ENCODE assay signal across 8 cellular contexts in genomic region chr17:64306850-64307463, GRCh38. TPM values are rescaled to one million over a fixed set of nuclear protein-coding genes. Genes with fewer than 3 reads are reported as not detected.
DNase-seq lines count a peak whose midpoint lies in the region; ATAC-seq and TF ChIP-seq lines count a peak whose summit lies in the region.

No MANE protein-coding gene starts in this region.

- no peaks in the 10 kb centered on the region for H3K27me3 ChIP-seq in CD4-positive, CD25-positive, alpha-beta regulatory T cell (ENCODE audit: control insufficient read depth, insufficient read depth, low read length)
- no peaks in the 10 kb centered on the region for H3K27me3 ChIP-seq in NT2/D1 (ENCODE audit: insufficient read depth, insufficient read length)
- peaks cover 2% of the 10 kb centered on the region for H3K27me3 ChIP-seq in fibroblast of lung (ENCODE audit: control insufficient read depth, insufficient read depth, low read length)
- no peaks in the 10 kb centered on the region for H3K27me3 ChIP-seq in neuronal stem cell (ENCODE audit: control insufficient read depth in 3 of 3, insufficient read depth in 3 of 3, low read depth in 1 of 3, low read length in 3 of 3)

- no peak overlapping the region for H3K4ac ChIP-seq in neuronal stem cell (ENCODE audit: low read length)

- H2AK5ac ChIP-seq in neuronal stem cell (ENCODE audit: low read depth, low read length), result no peak overlapping the region

- H3K79me2 ChIP-seq in fibroblast of lung (ENCODE audit: control insufficient read depth, insufficient read depth, low read length), result no peaks in the 10 kb centered on the region

- no peaks in the 10 kb centered on the region for H3K27me3 Mint-ChIP-seq in CD4-positive, CD25-positive, alpha-beta regulatory T cell

- H4K8ac ChIP-seq in neuronal stem cell (ENCODE audit: low read depth, low read length), result no peak overlapping the region

- no peak overlapping the region for H3K23ac ChIP-seq in neuronal stem cell (ENCODE audit: low read depth, low read length, poor library complexity)

- H3K9ac ChIP-seq in NT2/D1 (ENCODE audit: insufficient read length, low read depth) (no peak overlapping the region), fibroblast of lung (ENCODE audit: insufficient read depth, low read length) (no peak overlapping the region), neuronal stem cell (ENCODE audit: low read depth, low read length, poor library complexity) (no peak overlapping the region)

- no peak overlapping the region for H3K27ac ChIP-seq in CD4-positive, CD25-positive, alpha-beta regulatory T cell (ENCODE audit: insufficient read depth, low read length, poor library complexity, severe bottlenecking)
- H3K27ac ChIP-seq in HEK293 (ENCODE audit: extremely low read depth, low read depth, low read length), result no peak overlapping the region
- H3K27ac ChIP-seq in fibroblast of lung (ENCODE audit: insufficient read depth, low read length), result no peak overlapping the region
- no peak overlapping the region for H3K27ac ChIP-seq in neuronal stem cell (replicated peaks; ENCODE audit: low read length)

- peaks cover 2% of the 10 kb centered on the region for H3K79me1 ChIP-seq in neuronal stem cell (ENCODE audit: low read depth, low read length)

- no peak overlapping the region for H3K14ac ChIP-seq in neuronal stem cell (ENCODE audit: low read length)

- H3K9me3 Mint-ChIP-seq in CD4-positive, CD25-positive, alpha-beta regulatory T cell, result no peaks in the 10 kb centered on the region

- WGBS in neuronal stem cell (ENCODE audit: extremely low coverage in 2 of 2, insufficient read length in 2 of 2, insufficient replicate concordance in 1 of 2), 2 donors, result no CpG with 5 or more reads among the region's 11 CpGs

- H2BK5ac ChIP-seq in neuronal stem cell (ENCODE audit: low read length), result no peak overlapping the region

- no peak overlapping the region for H3K4me3 Mint-ChIP-seq in CD4-positive, CD25-positive, alpha-beta regulatory T cell

- H2BK120ac ChIP-seq in neuronal stem cell (ENCODE audit: low read depth, low read length), result no peak overlapping the region

- no peaks in the 10 kb centered on the region for H3K36me3 Mint-ChIP-seq in CD4-positive, CD25-positive, alpha-beta regulatory T cell

- H3K36me3 ChIP-seq in CD4-positive, CD25-positive, alpha-beta regulatory T cell (ENCODE audit: control insufficient read depth, insufficient read depth, low read length), result no peaks in the 10 kb centered on the region
- no peaks in the 10 kb centered on the region for H3K36me3 ChIP-seq in HEK293 (ENCODE audit: control insufficient read depth in 2 of 2, insufficient read depth in 1 of 2, low read length in 2 of 2)
- no peaks in the 10 kb centered on the region for H3K36me3 ChIP-seq in NT2/D1 (ENCODE audit: insufficient read depth, insufficient read length, low read length)
- no peaks in the 10 kb centered on the region for H3K36me3 ChIP-seq in fibroblast of lung (ENCODE audit: control insufficient read depth, insufficient read depth, low read length)
- no peaks in the 10 kb centered on the region for H3K36me3 ChIP-seq in neuronal stem cell (replicated peaks in 1 of 2; ENCODE audit: control insufficient read depth in 2 of 2, insufficient read depth in 2 of 2, low read length in 2 of 2)

- no peaks in the 10 kb centered on the region for H3K9me3 ChIP-seq in CD4-positive, CD25-positive, alpha-beta regulatory T cell (ENCODE audit: control insufficient read depth in 2 of 2, low read length in 2 of 2)
- H3K9me3 ChIP-seq in HEK293 (ENCODE audit: control insufficient read depth, insufficient read depth, low read depth, low read length), result no peaks in the 10 kb centered on the region
- H3K9me3 ChIP-seq in NT2/D1 (ENCODE audit: insufficient read depth, low read length), result no peaks in the 10 kb centered on the region
- H3K9me3 ChIP-seq in fibroblast of lung (ENCODE audit: control insufficient read depth, insufficient read depth, low read depth, low read length), result no peaks in the 10 kb centered on the region
- no peaks in the 10 kb centered on the region for H3K9me3 ChIP-seq in neuronal stem cell (replicated peaks in 1 of 2; ENCODE audit: control insufficient read depth in 2 of 2, insufficient read depth in 1 of 2, low read depth in 1 of 2, low read length in 2 of 2)

- TF ChIP-seq CTCF in HEK293 (tag by site-specific recombination; IDR thresholded peaks at IDR 0.05), result no peak
- TF ChIP-seq CTCF in fibroblast of lung (conservative IDR thresholded peaks at IDR 0.05 in 1 of 2, IDR thresholded peaks at IDR 0.05 in 1 of 2; ENCODE audit: low read depth in 1 of 2, low read length in 2 of 2), result peak; percentile 79 to 80

- no peak overlapping the region for H2BK15ac ChIP-seq in neuronal stem cell (ENCODE audit: low read length)

- H2BK12ac ChIP-seq in neuronal stem cell (ENCODE audit: low read length), result no peak overlapping the region

- POLR2A ChIA-PET in HEK293 (lab: Yijun Ruan, JAX), result no interaction called here

- peak in 1 of 2 donors; percentile 46 for ATAC-seq in CD4-positive, CD25-positive, alpha-beta regulatory T cell (ENCODE audit: low read depth in 2 of 2)
- ATAC-seq in GM21786 (IDR thresholded peaks at IDR 0.05; ENCODE audit: unreplicated experiment), result no peak

- H3K4me1 ChIP-seq in CD4-positive, CD25-positive, alpha-beta regulatory T cell (ENCODE audit: control insufficient read depth, insufficient read depth, low read length, poor library complexity, severe bottlenecking), result no peaks in the 10 kb centered on the region
- H3K4me1 ChIP-seq in HEK293 (ENCODE audit: control insufficient read depth, insufficient read depth, low read length) (no peaks in the 10 kb centered on the region), NT2/D1 (ENCODE audit: insufficient read depth, insufficient read length) (no peaks in the 10 kb centered on the region), fibroblast of lung (ENCODE audit: control insufficient read depth, extremely low read depth, insufficient read depth, low read length) (no peaks in the 10 kb centered on the region), neuronal stem cell (ENCODE audit: control insufficient read depth in 2 of 2, insufficient read depth in 1 of 2, low read depth in 1 of 2, low read length in 2 of 2) (peaks cover 0 to 2% of the 10 kb centered on the region in 2 donors)

- no peak overlapping the region for H3K18ac ChIP-seq in neuronal stem cell (ENCODE audit: low read length)

- H4K20me1 ChIP-seq in fibroblast of lung (ENCODE audit: control insufficient read depth, extremely low read depth, insufficient read depth, low read length), result no peaks in the 10 kb centered on the region

- DNase-seq in CD4-positive, CD25-positive, alpha-beta regulatory T cell, result peak; percentile 44 to 80 (median 62)
- DNase-seq in NT2/D1 (ENCODE audit: low read depth, low spot score) (peak; percentile 46), fibroblast of lung (ENCODE audit: low read depth in 2 of 2) (peak; percentile 53 to 83), neuronal stem cell (ENCODE audit: low spot score) (peak; percentile 68), stromal cell of bone marrow (ENCODE audit: low read depth) (peak; percentile 57)
- peak; percentile 84 for DNase-seq in activated CD8-positive, alpha-beta memory T cell treated with anti-CD3 and anti-CD28 coated beads, Interleukin-2, amount 50 U/mL, for 48 hours

- CTCF ChIA-PET in HEK293 (lab: Yijun Ruan, JAX), result interaction anchor here (0.5 to 9.0 kb wide), 19 partner anchors 9 to 468 kb away, joined by 3 to 110 read pairs (median 3); partner anchors contain the start of gene CEP95

- H2AFZ ChIP-seq in fibroblast of lung (ENCODE audit: low read length), result no peak overlapping the region
- H2AFZ ChIP-seq in neuronal stem cell (ENCODE audit: low read length), result no peak overlapping the region

- no peak overlapping the region for H3K27ac Mint-ChIP-seq in CD4-positive, CD25-positive, alpha-beta regulatory T cell

- peaks cover 0 to 2% (median 0%) of the 10 kb centered on the region in 4 donors for H3K4me1 Mint-ChIP-seq in CD4-positive, CD25-positive, alpha-beta regulatory T cell

- H4K91ac ChIP-seq in neuronal stem cell (ENCODE audit: low read depth, low read length, poor library complexity), result no peak overlapping the region

- H3K4me2 ChIP-seq in fibroblast of lung (ENCODE audit: extremely low read depth, insufficient read depth, low read length) (no peak overlapping the region), neuronal stem cell (ENCODE audit: insufficient read depth, low read length, poor library complexity, severe bottlenecking) (no peak overlapping the region)

- H3K4me3 ChIP-seq in CD4-positive, CD25-positive, alpha-beta regulatory T cell (ENCODE audit: low read depth, low read length), result no peak overlapping the region
- H3K4me3 ChIP-seq in HEK293 (ENCODE audit: low read depth, low read length), result no peak overlapping the region
- H3K4me3 ChIP-seq in NT2/D1 (ENCODE audit: insufficient read length, low read depth), result no peak overlapping the region
- no peak overlapping the region for H3K4me3 ChIP-seq in fibroblast of lung (replicated peaks in 1 of 4; ENCODE audit: control extremely low read depth in 1 of 4, insufficient read depth in 1 of 4, low read depth in 3 of 4, low read length in 4 of 4)
- H3K4me3 ChIP-seq in neuronal stem cell (ENCODE audit: low read length in 2 of 2), result no peak overlapping the region

TF ChIP-seq in HEK293, 187 proteins besides CTCF, POLR2A, EP300 and RAD21 (continues in another document):
- TF ChIP-seq ZNF544 (tag by site-specific recombination; IDR thresholded peaks at IDR 0.05) (no peak), PATZ1 (tag by site-specific recombination; IDR thresholded peaks at IDR 0.05) (no peak), TRIM28 (IDR thresholded peaks at IDR 0.05; ENCODE audit: borderline replicate concordance, low read length) (no peak)

RNA-seq across cellular contexts. Expression of gene TEX2, which starts 43.9 kb away (rescaled TPM):
- 9.3 TPM for total RNA-seq in CD4-positive, CD25-positive, alpha-beta regulatory T cell
- 1 to 10 TPM; 6.0 to 6.8 (median 6.1) TPM for polyA plus RNA-seq in CD4-positive, CD25-positive, alpha-beta regulatory T cell
- 23.6 and 33.4 TPM in 2 replicates for total RNA-seq in fibroblast of lung
- 18.6 and 25.6 TPM in 2 replicates for polyA plus RNA-seq in fibroblast of lung
- 16.2 and 18.9 TPM in 2 replicates for polyA plus RNA-seq in fibroblast of lung (2012)
- 25.8 and 39.4 TPM in 2 replicates for polyA minus RNA-seq in fibroblast of lung (ENCODE audit: low replicate concordance)
- 4.1 TPM for polyA plus RNA-seq in neuronal stem cell (2013, experiment 1 of 2)
- 4.3 TPM for polyA plus RNA-seq in neuronal stem cell (2013, experiment 2 of 2)
